8 cellular contexts compared by ENCODE assay signal in the genomic region with DNA sequence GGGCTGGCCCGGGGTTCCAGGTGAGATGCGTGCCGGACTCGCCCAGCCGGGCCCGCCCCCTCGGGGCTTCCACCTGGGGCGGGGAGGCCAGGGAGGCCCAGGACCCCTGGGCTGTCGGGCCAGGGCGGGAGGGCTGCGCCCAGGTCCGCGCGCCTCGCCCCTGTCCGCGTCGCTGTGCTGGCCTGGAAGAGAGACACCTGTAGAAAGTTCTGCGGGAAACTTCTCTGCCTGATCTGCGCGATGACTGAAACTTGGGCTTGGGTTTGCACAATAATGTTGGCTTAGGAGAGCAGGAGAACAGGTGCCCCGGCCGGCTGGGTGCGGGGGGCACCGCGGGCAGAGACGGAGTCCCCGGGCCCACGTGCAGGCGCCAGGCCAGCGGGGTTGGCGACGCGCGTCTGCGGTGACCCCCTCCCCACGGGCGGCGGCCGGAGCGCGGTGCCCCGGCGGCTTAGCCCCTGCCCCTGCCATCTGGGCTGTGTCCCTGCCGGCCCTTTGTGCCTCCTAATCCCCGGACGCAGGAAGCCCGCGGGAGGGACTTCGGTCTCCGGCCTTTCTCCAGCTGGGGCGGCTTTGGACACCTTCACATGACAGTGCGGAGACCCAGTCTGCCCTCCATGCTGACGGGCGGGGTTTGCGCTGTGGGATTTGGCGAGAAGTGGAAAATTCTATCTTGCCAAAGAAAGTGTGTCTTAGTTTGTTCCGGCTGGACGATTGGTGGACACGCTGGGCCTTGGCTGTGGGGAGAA. TPM values are rescaled to one million over a fixed set of nuclear protein-coding genes. Genes with fewer than 3 reads are reported as not detected.
DNase-seq lines count a peak whose midpoint lies in the region; TF ChIP-seq lines count a peak whose summit lies in the region.

No MANE protein-coding gene starts in this region.

- TF ChIP-seq CTCF in HEK293 (tag by site-specific recombination; IDR thresholded peaks at IDR 0.05), result no peak

- peaks cover 6% of the 10 kb centered on the region for H3K4me1 Mint-ChIP-seq in activated T-helper 1 cell treated with anti-CD3 and anti-CD28 coated beads, Interleukin-12 subunit alpha, Interleukin-12 subunit beta, Interleukin-2, Interleukin-4 antibody, amounts not matched to agents 30 ng/mL and 10 ng/mL and 1 ng/mL, durations not matched to agents 14 hours and 24 hours and 36 hours (ENCODE audit: low read depth)
- peaks cover 21 to 36% of the 10 kb centered on the region in 2 donors for H3K4me1 Mint-ChIP-seq in immature natural killer cell

- H3K4me3 ChIP-seq in HEK293 (ENCODE audit: low read depth, low read length), result peak overlapping the region; percentile 55

- peaks cover 5% of the 10 kb centered on the region for H3K4me1 ChIP-seq in HEK293 (ENCODE audit: control insufficient read depth, insufficient read depth, low read length)

- H3K27me3 Mint-ChIP-seq in activated T-helper 1 cell treated with anti-CD3 and anti-CD28 coated beads, Interleukin-12 subunit alpha, Interleukin-12 subunit beta, Interleukin-2, Interleukin-4 antibody, amounts not matched to agents 30 ng/mL and 10 ng/mL and 1 ng/mL, durations not matched to agents 14 hours and 24 hours and 36 hours (ENCODE audit: insufficient read depth), result peaks cover 10% of the 10 kb centered on the region
- H3K27me3 Mint-ChIP-seq in immature natural killer cell (ENCODE audit: low read depth in 3 of 3), result peaks cover 0 to 5% (median 0%) of the 10 kb centered on the region in 3 donors

- intact Hi-C loops in activated T-helper 1 cell treated with anti-CD3 and anti-CD28 coated beads, Interleukin-12 subunit alpha, Interleukin-12 subunit beta, Interleukin-2, Interleukin-4 antibody, amounts not matched to agents 30 ng/mL and 10 ng/mL and 1 ng/mL, durations not matched to agents 14 hours and 24 hours and 36 hours (cut with micrococcal nuclease), result loop anchor here (1.0 to 2.0 kb wide), 5 partner anchors 9 to 99 kb away; a partner anchor contains a TSS

- CTCF ChIA-PET in HEK293 (lab: Yijun Ruan, JAX), result interaction anchor here (0.5 to 2.8 kb wide), 13 partner anchors 9 to 457 kb away, joined by 3 to 11 read pairs (median 4); a partner anchor contains a TSS

- no peaks in the 10 kb centered on the region for H3K9me3 Mint-ChIP-seq in activated T-helper 1 cell treated with anti-CD3 and anti-CD28 coated beads, Interleukin-12 subunit alpha, Interleukin-12 subunit beta, Interleukin-2, Interleukin-4 antibody, amounts not matched to agents 30 ng/mL and 10 ng/mL and 1 ng/mL, durations not matched to agents 14 hours and 24 hours and 36 hours
- no peaks in the 10 kb centered on the region for H3K9me3 Mint-ChIP-seq in immature natural killer cell

- H3K4me3 Mint-ChIP-seq in activated T-helper 1 cell treated with anti-CD3 and anti-CD28 coated beads, Interleukin-12 subunit alpha, Interleukin-12 subunit beta, Interleukin-2, Interleukin-4 antibody, amounts not matched to agents 30 ng/mL and 10 ng/mL and 1 ng/mL, durations not matched to agents 14 hours and 24 hours and 36 hours, result peak overlapping the region; percentile 69
- H3K4me3 Mint-ChIP-seq in immature natural killer cell, result peak overlapping the region; percentile 90 to 96 (median 92)

- peaks cover 12% of the 10 kb centered on the region for H3K36me3 Mint-ChIP-seq in activated T-helper 1 cell treated with anti-CD3 and anti-CD28 coated beads, Interleukin-12 subunit alpha, Interleukin-12 subunit beta, Interleukin-2, Interleukin-4 antibody, amounts not matched to agents 30 ng/mL and 10 ng/mL and 1 ng/mL, durations not matched to agents 14 hours and 24 hours and 36 hours (ENCODE audit: low read depth)
- peaks cover 10 to 16% (median 12%) of the 10 kb centered on the region in 3 donors for H3K36me3 Mint-ChIP-seq in immature natural killer cell

- peak overlapping the region; percentile 60; the same call in 1 of the 2 replicates for H3K27ac ChIP-seq in HEK293 (ENCODE audit: extremely low read depth, low read depth, low read length)
- peak overlapping the region; percentile 30 for H3K27ac ChIP-seq in substantia nigra (ENCODE audit: low read depth, low read length, poor library complexity, severe bottlenecking)

- peaks cover 0 to 32% of the 10 kb centered on the region in 2 experiments; a peak in 2 of 3 replicates for H3K36me3 ChIP-seq in HEK293 (ENCODE audit: control insufficient read depth in 2 of 2, insufficient read depth in 1 of 2, low read length in 2 of 2)

- H3K9me3 ChIP-seq in HEK293 (ENCODE audit: control insufficient read depth, insufficient read depth, low read depth, low read length), result no peaks in the 10 kb centered on the region

- peak; percentile 44 for DNase-seq in COLO668 (lab: John Stamatoyannopoulos, UW; ENCODE audit: unreplicated experiment)
- DNase-seq in activated T-helper 1 cell treated with anti-CD3 and anti-CD28 coated beads, Interleukin-12 subunit alpha, Interleukin-12 subunit beta, Interleukin-2, Interleukin-4 antibody, amounts not matched to agents 30 ng/mL and 10 ng/mL and 1 ng/mL, durations not matched to agents 14 hours and 24 hours and 36 hours (ENCODE audit: low spot score), result no peak
- peak in 2 of 3 donors; percentile 17 to 22 for DNase-seq in immature natural killer cell
- peak in 2 of 49 donors; percentile 19 to 44 for DNase-seq in substantia nigra (lab: John Stamatoyannopoulos, UW)
- no peak for DNase-seq in NCI-H2107 (lab: John Stamatoyannopoulos, UW)
- no peak for DNase-seq in GM19238 (ENCODE audit: insufficient read length, low spot score)
- DNase-seq in NCI-H1092 treated with DMSO at 0.1 percent for 48 hours (lab: John Stamatoyannopoulos, UW), result no peak

- no peak overlapping the region for H3K27ac Mint-ChIP-seq in activated T-helper 1 cell treated with anti-CD3 and anti-CD28 coated beads, Interleukin-12 subunit alpha, Interleukin-12 subunit beta, Interleukin-2, Interleukin-4 antibody, amounts not matched to agents 30 ng/mL and 10 ng/mL and 1 ng/mL, durations not matched to agents 14 hours and 24 hours and 36 hours
- H3K27ac Mint-ChIP-seq in immature natural killer cell, result peak overlapping the region; percentile 81 to 91 (median 85)

- POLR2A ChIA-PET in HEK293 (lab: Yijun Ruan, JAX), result interaction anchor here (0.6 to 2.2 kb wide), 19 partner anchors 9 to 264 kb away, joined by 3 to 35 read pairs (median 5); a partner anchor contains a TSS

TF ChIP-seq in HEK293, 187 proteins besides CTCF, POLR2A, EP300 and RAD21 (continues in another document):
- no peak for TF ChIP-seq MYNN (tag by site-specific recombination; IDR thresholded peaks at IDR 0.05; ENCODE audit: borderline replicate concordance)
- no peak for TF ChIP-seq SP3 (tag by site-specific recombination; IDR thresholded peaks at IDR 0.05)
- TF ChIP-seq ZNF433 (tag by site-specific recombination; IDR thresholded peaks at IDR 0.05; ENCODE audit: low read depth), result no peak
- TF ChIP-seq, protein P1, sequence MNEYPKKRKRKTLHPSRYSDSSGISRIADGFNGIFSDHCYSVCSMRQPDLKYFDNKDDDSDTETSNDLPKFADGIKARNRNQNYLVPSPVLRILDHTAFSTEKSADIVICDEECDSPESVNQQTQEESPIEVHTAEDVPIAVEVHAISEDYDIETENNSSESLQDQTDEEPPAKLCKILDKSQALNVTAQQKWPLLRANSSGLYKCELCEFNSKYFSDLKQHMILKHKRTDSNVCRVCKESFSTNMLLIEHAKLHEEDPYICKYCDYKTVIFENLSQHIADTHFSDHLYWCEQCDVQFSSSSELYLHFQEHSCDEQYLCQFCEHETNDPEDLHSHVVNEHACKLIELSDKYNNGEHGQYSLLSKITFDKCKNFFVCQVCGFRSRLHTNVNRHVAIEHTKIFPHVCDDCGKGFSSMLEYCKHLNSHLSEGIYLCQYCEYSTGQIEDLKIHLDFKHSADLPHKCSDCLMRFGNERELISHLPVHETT (tag by site-specific recombination; IDR thresholded peaks at IDR 0.05), result no peak
- TF ChIP-seq, protein P2, sequence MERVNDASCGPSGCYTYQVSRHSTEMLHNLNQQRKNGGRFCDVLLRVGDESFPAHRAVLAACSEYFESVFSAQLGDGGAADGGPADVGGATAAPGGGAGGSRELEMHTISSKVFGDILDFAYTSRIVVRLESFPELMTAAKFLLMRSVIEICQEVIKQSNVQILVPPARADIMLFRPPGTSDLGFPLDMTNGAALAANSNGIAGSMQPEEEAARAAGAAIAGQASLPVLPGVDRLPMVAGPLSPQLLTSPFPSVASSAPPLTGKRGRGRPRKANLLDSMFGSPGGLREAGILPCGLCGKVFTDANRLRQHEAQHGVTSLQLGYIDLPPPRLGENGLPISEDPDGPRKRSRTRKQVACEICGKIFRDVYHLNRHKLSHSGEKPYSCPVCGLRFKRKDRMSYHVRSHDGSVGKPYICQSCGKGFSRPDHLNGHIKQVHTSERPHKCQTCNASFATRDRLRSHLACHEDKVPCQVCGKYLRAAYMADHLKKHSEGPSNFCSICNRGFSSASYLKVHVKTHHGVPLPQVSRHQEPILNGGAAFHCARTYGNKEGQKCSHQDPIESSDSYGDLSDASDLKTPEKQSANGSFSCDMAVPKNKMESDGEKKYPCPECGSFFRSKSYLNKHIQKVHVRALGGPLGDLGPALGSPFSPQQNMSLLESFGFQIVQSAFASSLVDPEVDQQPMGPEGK (tag by site-specific recombination; IDR thresholded peaks at IDR 0.05), result 0 out of 2 replicates have a peak, but pooled peaks have one; percentile 7
- TF ChIP-seq ZBTB8A (tag by site-specific recombination; IDR thresholded peaks at IDR 0.05), result peak; percentile 49
- TF ChIP-seq ZNF335 (tag by site-specific recombination; conservative IDR thresholded peaks at IDR 0.05), result peak; percentile 77
- peak; percentile 45 for TF ChIP-seq SP2 (tag by site-specific recombination; IDR thresholded peaks at IDR 0.05)

RNA-seq across cellular contexts. Expression of a gene that starts 0.5 kb away (rescaled TPM):
- 7.1 and 8.2 TPM in 2 replicates for total RNA-seq in activated T-helper 1 cell treated with anti-CD3 and anti-CD28 coated beads, Interleukin-12 subunit alpha, Interleukin-12 subunit beta, Interleukin-2, Interleukin-4 antibody, amounts not matched to agents 30 ng/mL and 10 ng/mL and 1 ng/mL, durations not matched to agents 14 hours and 24 hours and 36 hours
- 100 to 1,000 TPM in 1 of 3 donors, 10 to 100 TPM in 2; 81.2 to 137 (median 84.4) TPM for polyA plus RNA-seq in immature natural killer cell

RNA-seq across cellular contexts. Expression of a gene that starts 9.7 kb away (rescaled TPM):
- 65.9 and 72.6 TPM in 2 replicates for total RNA-seq in activated T-helper 1 cell treated with anti-CD3 and anti-CD28 coated beads, Interleukin-12 subunit alpha, Interleukin-12 subunit beta, Interleukin-2, Interleukin-4 antibody, amounts not matched to agents 30 ng/mL and 10 ng/mL and 1 ng/mL, durations not matched to agents 14 hours and 24 hours and 36 hours
- 100 to 1,000 TPM; 205 to 238 (median 209) TPM for polyA plus RNA-seq in immature natural killer cell

RNA-seq across cellular contexts. Expression of a gene that starts 10.6 kb away (rescaled TPM):
- total RNA-seq in activated T-helper 1 cell treated with anti-CD3 and anti-CD28 coated beads, Interleukin-12 subunit alpha, Interleukin-12 subunit beta, Interleukin-2, Interleukin-4 antibody, amounts not matched to agents 30 ng/mL and 10 ng/mL and 1 ng/mL, durations not matched to agents 14 hours and 24 hours and 36 hours, result 0.88 and 2.0 TPM in 2 replicates
- polyA plus RNA-seq in immature natural killer cell, result not detected

Comparison
In these comparisons a context has a peak if more than half of its experiments do, and no peak if none do; other contexts are left out.
1. DNase-seq: peak in COLO668 (single experiment) and immature natural killer cell (2 of 3); none in activated T-helper 1 cell treated with anti-CD3 and anti-CD28 coated beads, Interleukin-12 subunit alpha, Interleukin-12 subunit beta, Interleukin-2, Interleukin-4 antibody, amounts not matched to agents 30 ng/mL and 10 ng/mL and 1 ng/mL, durations not matched to agents 14 hours and 24 hours and 36 hours (single experiment), NCI-H2107 (single experiment), GM19238 (single experiment) and NCI-H1092 treated with DMSO at 0.1 percent for 48 hours (single experiment).